ENCODE assay signal across 8 cellular contexts in the genomic region with DNA sequence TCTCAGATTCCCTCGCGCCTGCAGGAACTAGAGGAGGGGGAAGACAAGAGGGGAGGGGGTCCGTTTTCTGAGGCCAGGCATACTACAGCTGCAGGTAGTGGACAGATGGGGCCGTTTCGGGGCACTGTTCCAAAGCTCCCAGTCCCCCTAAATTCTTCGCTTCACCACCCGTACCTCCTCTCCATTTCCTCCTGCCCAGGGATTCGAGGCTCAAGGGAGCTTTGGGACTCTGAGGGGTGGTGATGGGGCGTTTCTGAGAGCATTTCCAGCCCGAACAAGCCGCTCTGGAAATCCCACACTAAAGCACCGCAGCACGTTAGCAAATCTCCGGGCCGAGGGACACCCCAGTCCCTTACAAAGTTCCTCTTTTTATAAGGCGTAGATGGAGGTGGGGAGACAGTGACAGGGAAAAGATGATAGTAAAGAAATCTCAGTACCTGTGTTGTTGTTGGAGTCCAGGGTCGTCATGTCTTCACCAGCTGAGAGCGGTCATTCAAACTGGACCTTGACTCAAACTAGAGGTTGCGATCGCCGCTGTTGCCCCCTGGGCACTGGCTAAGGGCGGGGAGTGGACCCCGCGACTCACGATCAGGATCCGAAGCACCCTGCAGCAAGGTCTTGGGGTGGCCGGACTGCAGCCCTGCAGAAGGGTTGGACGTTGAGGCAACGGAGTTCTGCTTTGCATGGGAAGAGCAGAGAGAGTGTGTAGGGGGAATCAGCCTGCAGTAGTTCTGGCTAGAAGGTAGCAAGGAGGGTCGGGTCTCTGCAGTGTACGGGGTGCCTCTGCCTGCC. TPM values are rescaled to one million over a fixed set of nuclear protein-coding genes. Genes with fewer than 3 reads are reported as not detected.
A peak's percentile ranks its signal among the peaks of the same experiment; 100 is the strongest.
DNase-seq lines count a peak whose midpoint lies in the region; ATAC-seq lines count a peak whose summit lies in the region.

No MANE protein-coding gene starts in this region.

- H3K4me1 ChIP-seq in NT2/D1 (ENCODE audit: insufficient read depth, insufficient read length) (peaks cover 35% of the 10 kb centered on the region), ectodermal cell (ENCODE audit: control insufficient read depth, insufficient read depth, low read length) (peaks cover 25% of the 10 kb centered on the region)

- 34% methylated on average over 31 of the region's 31 CpGs for WGBS in ectodermal cell, 2 experiments

- H3K4me3 Mint-ChIP-seq in naive B cell, result peak overlapping the region; percentile 95 to 99 (median 96)

- H3K27ac Mint-ChIP-seq in naive B cell, result peak overlapping the region; percentile 96 to 98 (median 97)

- H3K27me3 ChIP-seq in NT2/D1 (ENCODE audit: insufficient read depth, insufficient read length) (peaks cover 11% of the 10 kb centered on the region), ectodermal cell (ENCODE audit: control insufficient read depth, insufficient read depth, low read length, poor library complexity, severe bottlenecking) (peaks cover 12% of the 10 kb centered on the region)

- DNase-seq in ELR (ENCODE audit: low read depth), result peak; percentile 54
- no peak for DNase-seq in NT2/D1 (ENCODE audit: low read depth, low spot score)
- DNase-seq in naive B cell, result peak; percentile 51
- no peak for DNase-seq in NCI-H446 (lab: John Stamatoyannopoulos, UW)

- H3K4me3 ChIP-seq in NT2/D1 (ENCODE audit: insufficient read length, low read depth) (peak overlapping the region; percentile 65), ectodermal cell (ENCODE audit: insufficient read depth, low read depth, low read length) (peak overlapping the region; percentile 41)

- peaks cover 5 to 12% of the 10 kb centered on the region in 2 donors for H3K36me3 Mint-ChIP-seq in naive B cell

- no peak overlapping the region for H3K27ac ChIP-seq in ectodermal cell (ENCODE audit: insufficient read depth, low read depth, low read length, poor library complexity, severe bottlenecking)

- peaks cover 0 to 2% (median 0%) of the 10 kb centered on the region in 7 donors for H3K9me3 Mint-ChIP-seq in naive B cell

- H3K4me1 Mint-ChIP-seq in naive B cell, result peaks cover 64 to 83% (median 70%) of the 10 kb centered on the region in 3 donors

- ATAC-seq in naive B cell (ENCODE audit: low read depth in 2 of 2) (peak; percentile 14 to 20), HG03457 (IDR thresholded peaks at IDR 0.05; ENCODE audit: unreplicated experiment) (no peak), HG02981 (IDR thresholded peaks at IDR 0.05; ENCODE audit: unreplicated experiment) (no peak), HG02623 (IDR thresholded peaks at IDR 0.05; ENCODE audit: unreplicated experiment) (no peak)

- H3K9ac ChIP-seq in NT2/D1 (ENCODE audit: insufficient read length, low read depth), result peak overlapping the region; percentile 84

- peaks cover 22% of the 10 kb centered on the region for H3K36me3 ChIP-seq in NT2/D1 (ENCODE audit: insufficient read depth, insufficient read length, low read length)
- H3K36me3 ChIP-seq in ectodermal cell (ENCODE audit: control insufficient read depth, insufficient read depth, low read length), result no peaks in the 10 kb centered on the region

- H3K9me3 ChIP-seq in NT2/D1 (ENCODE audit: insufficient read depth, low read length), result peaks cover 4% of the 10 kb centered on the region; the same call in 1 of the 2 replicates
- no peaks in the 10 kb centered on the region for H3K9me3 ChIP-seq in ectodermal cell (ENCODE audit: control insufficient read depth, low read length)

- H3K27me3 Mint-ChIP-seq in naive B cell, result no peaks in the 10 kb centered on the region

RNA-seq across cellular contexts. Expression of gene NR1D1, which starts 0.6 kb away (rescaled TPM):
- polyA plus RNA-seq in ectodermal cell (2013, experiment 1 of 4), result 4.5 TPM
- polyA plus RNA-seq in ectodermal cell (2013, experiment 2 of 4), result 3.7 TPM
- 3.8 TPM for polyA plus RNA-seq in ectodermal cell (2013, experiment 3 of 4)
- polyA plus RNA-seq in ectodermal cell (2013, experiment 4 of 4), result 4.9 TPM
- 1 to 10 TPM in 5 of 6 donors, not detected in 1; 1.1 to 2.9 (median 2.1) TPM for polyA plus RNA-seq in naive B cell (ENCODE audit: low read depth in 6 of 6)

RNA-seq across cellular contexts. Expression of gene MSL1, which starts 21.9 kb away (rescaled TPM):
- 173 TPM for polyA plus RNA-seq in ectodermal cell (2013, experiment 1 of 4)
- 164 TPM for polyA plus RNA-seq in ectodermal cell (2013, experiment 2 of 4)
- 142 TPM for polyA plus RNA-seq in ectodermal cell (2013, experiment 3 of 4)
- 162 TPM for polyA plus RNA-seq in ectodermal cell (2013, experiment 4 of 4)
- 10 to 100 TPM in 2 of 6 donors, 1 to 10 TPM in 4; 7.7 to 13.1 (median 9.2) TPM for polyA plus RNA-seq in naive B cell (ENCODE audit: low read depth in 6 of 6)

RNA-seq across cellular contexts. Expression of gene THRA, which starts 37.1 kb away (rescaled TPM):
- polyA plus RNA-seq in ectodermal cell (2013, experiment 1 of 4), result 21.2 TPM
- polyA plus RNA-seq in ectodermal cell (2013, experiment 2 of 4), result 21.8 TPM
- 19.3 TPM for polyA plus RNA-seq in ectodermal cell (2013, experiment 3 of 4)
- 22.5 TPM for polyA plus RNA-seq in ectodermal cell (2013, experiment 4 of 4)
- 1 to 10 TPM; 1.9 to 5.3 (median 4.7) TPM for polyA plus RNA-seq in naive B cell (ENCODE audit: low read depth in 6 of 6)

RNA-seq across cellular contexts. Expression of gene CASC3, which starts 40.5 kb away (rescaled TPM):
- polyA plus RNA-seq in ectodermal cell (2013, experiment 1 of 4), result 124 TPM
- 118 TPM for polyA plus RNA-seq in ectodermal cell (2013, experiment 2 of 4)
- 99.8 TPM for polyA plus RNA-seq in ectodermal cell (2013, experiment 3 of 4)
- 111 TPM for polyA plus RNA-seq in ectodermal cell (2013, experiment 4 of 4)
- 10 to 100 TPM; 31.8 to 60.5 (median 44.5) TPM for polyA plus RNA-seq in naive B cell (ENCODE audit: low read depth in 6 of 6)

RNA-seq across cellular contexts. Expression of gene MED24, which starts 45.6 kb away (rescaled TPM):
- polyA plus RNA-seq in ectodermal cell (2013, experiment 1 of 4), result 127 TPM
- 128 TPM for polyA plus RNA-seq in ectodermal cell (2013, experiment 2 of 4)
- polyA plus RNA-seq in ectodermal cell (2013, experiment 3 of 4), result 95.1 TPM
- polyA plus RNA-seq in ectodermal cell (2013, experiment 4 of 4), result 116 TPM
- polyA plus RNA-seq in naive B cell (ENCODE audit: low read depth in 6 of 6), result 10 to 100 TPM; 44.9 to 58.9 (median 47.6) TPM

Comparison
In these comparisons a context has a peak if more than half of its experiments do, and no peak if none do; other contexts are left out.
1. DNase-seq: peak in ELR (single experiment) and naive B cell (single experiment); none in NT2/D1 (single experiment) and NCI-H446 (0 of 2).
2. ATAC-seq: peak in naive B cell (2 of 2); none in HG03457 (single experiment), HG02981 (single experiment) and HG02623 (single experiment).